Comparison of ENCODE assay signal across 14 cellular contexts in genomic region chr11:97557399-97557798, GRCh38.
DNase-seq lines count a peak whose midpoint lies in the region; FAIRE-seq and TF ChIP-seq lines count a peak whose summit lies in the region.
"Had no signal": no experiment of that assay in that cellular context is flagged by ENCODE, and none has a peak within 500 bp of the region (broad histone marks: within the 10 kb centered on the region; RNA-seq: fewer than 3 reads in every experiment).

No MANE protein-coding gene starts in this region.

- no peak for FAIRE-seq in D721Med (lab: Jason Lieb, UNC)
- FAIRE-seq: H1 had no signal

- no peak overlapping the region for H3K18ac ChIP-seq in neuronal stem cell (ENCODE audit: low read length)

- H2BK120ac ChIP-seq in neuronal stem cell (ENCODE audit: low read depth, low read length): no peak overlapping the region

- H3K4me2 ChIP-seq in neuronal stem cell (ENCODE audit: insufficient read depth, low read length, poor library complexity, severe bottlenecking): no peak overlapping the region

- H4K8ac ChIP-seq in neuronal stem cell (ENCODE audit: low read depth, low read length): no peak overlapping the region

- TF ChIP-seq CTCF in D721Med (IDR thresholded peaks at IDR 0.05; ENCODE audit: insufficient read depth, missing control alignments): peak; percentile 3
- TF ChIP-seq CTCF in lower leg skin (IDR thresholded peaks at IDR 0.05): no peak

- H2AK5ac ChIP-seq in neuronal stem cell (ENCODE audit: low read depth, low read length): no peak overlapping the region

- no peak overlapping the region for H3K9ac ChIP-seq in neuronal stem cell (ENCODE audit: low read depth, low read length, poor library complexity)

- no peak for DNase-seq in D721Med (ENCODE audit: insufficient read length, low spot score)
- peak; percentile 5 for DNase-seq in Jurkat, Clone E6-1 (ENCODE audit: low read depth, low spot score)
- DNase-seq in amniotic epithelial cell (ENCODE audit: low read depth): peak; percentile 33
- DNase-seq in hepatic stellate cell (ENCODE audit: low spot score): peak; percentile 1
- DNase-seq in neuronal stem cell (ENCODE audit: low spot score): no peak
- no peak for DNase-seq in lower leg skin (ENCODE audit: low spot score in 2 of 2)
- DNase-seq in activated CD4-positive, alpha-beta T cell treated with anti-CD3 and anti-CD28 coated beads for 48 hours: no peak
- DNase-seq: activated naive CD4-positive, alpha-beta T cell treated with anti-CD3 and anti-CD28 coated beads, Interleukin-2, amount 50 U/mL, for 16 hours; C1 segment of cervical spinal cord; GDM1; lower lobe of right lung; NCI-H1930; stimulated activated naive CD4-positive, alpha-beta T cell had no signal

- no peak overlapping the region for H2AFZ ChIP-seq in neuronal stem cell (ENCODE audit: low read length)

- H2BK5ac ChIP-seq in neuronal stem cell (ENCODE audit: low read length): no peak overlapping the region

- no peak overlapping the region for H2BK12ac ChIP-seq in neuronal stem cell (ENCODE audit: low read length)

- no peak overlapping the region for H3K14ac ChIP-seq in neuronal stem cell (ENCODE audit: low read length)

- no peaks in the 10 kb centered on the region for H3K36me3 ChIP-seq in neuronal stem cell (replicated peaks in 1 of 2; ENCODE audit: control insufficient read depth in 2 of 2, insufficient read depth in 2 of 2, low read length in 2 of 2)
- H3K36me3 ChIP-seq: lower lobe of right lung had no signal

- H4K91ac ChIP-seq in neuronal stem cell (ENCODE audit: low read depth, low read length, poor library complexity): no peak overlapping the region

- no peak overlapping the region for H2BK15ac ChIP-seq in neuronal stem cell (ENCODE audit: low read length)

- no peak overlapping the region for H3K23ac ChIP-seq in neuronal stem cell (ENCODE audit: low read depth, low read length, poor library complexity)

- H3K27me3 ChIP-seq in neuronal stem cell (ENCODE audit: control insufficient read depth in 3 of 3, insufficient read depth in 3 of 3, low read depth in 1 of 3, low read length in 3 of 3): no peaks in the 10 kb centered on the region

- no CpG with 5 or more reads among the region's 2 CpGs for WGBS in neuronal stem cell (ENCODE audit: extremely low coverage in 2 of 2, insufficient read length in 2 of 2, insufficient replicate concordance in 1 of 2), 2 donors
- 64 to 77% methylated on average over 2 of the region's 2 CpGs for WGBS in lower leg skin, 2 donors

- no peak for TF ChIP-seq POLR2A in lower leg skin (IDR thresholded peaks at IDR 0.05)

- H3K4me3 ChIP-seq in Jurkat, Clone E6-1 (ENCODE audit: low read length): no peak overlapping the region
- H3K4me3 ChIP-seq in neuronal stem cell (ENCODE audit: low read length in 2 of 2) (no peak overlapping the region), lower leg skin (ENCODE audit: low read depth, poor library complexity, severe bottlenecking) (no peak overlapping the region)
- H3K4me3 ChIP-seq: lower lobe of right lung had no signal

- peaks cover 2% of the 10 kb centered on the region for H3K79me1 ChIP-seq in neuronal stem cell (ENCODE audit: low read depth, low read length)

- intact Hi-C loops in lower leg skin (cut with DNase I; ENCODE audit: low total_unique reads): no loop called here

- no peaks in the 10 kb centered on the region for H3K9me3 ChIP-seq in neuronal stem cell (replicated peaks in 1 of 2; ENCODE audit: control insufficient read depth in 2 of 2, insufficient read depth in 1 of 2, low read depth in 1 of 2, low read length in 2 of 2)
- H3K9me3 ChIP-seq: lower lobe of right lung had no signal

- no peak overlapping the region for H3K4ac ChIP-seq in neuronal stem cell (ENCODE audit: low read length)

- H3K27ac ChIP-seq in neuronal stem cell (replicated peaks; ENCODE audit: low read length): no peak overlapping the region
- H3K27ac ChIP-seq: lower lobe of right lung had no signal

- H3K4me1 ChIP-seq in neuronal stem cell (ENCODE audit: control insufficient read depth in 2 of 2, insufficient read depth in 1 of 2, low read depth in 1 of 2, low read length in 2 of 2): no peaks in the 10 kb centered on the region
- H3K4me1 ChIP-seq: lower lobe of right lung had no signal

Comparison
In these comparisons a context has a peak if more than half of its experiments do, and no peak if none do; other contexts are left out.
1. DNase-seq: peak in Jurkat, Clone E6-1 (single experiment), amniotic epithelial cell (single experiment) and hepatic stellate cell (single experiment); none in D721Med (single experiment), neuronal stem cell (single experiment), lower leg skin (0 of 2) and activated CD4-positive, alpha-beta T cell treated with anti-CD3 and anti-CD28 coated beads for 48 hours (single experiment).